ENCODE assay signal across 1 cellular context in genomic region chr10:132043861-132044695, GRCh38.
TF ChIP-seq lines count a peak whose summit lies in the region.

No MANE protein-coding gene starts in this region.

TF ChIP-seq in HepG2, 621 proteins besides CTCF, POLR2A, EP300 and RAD21 (continued from another document):
- TF ChIP-seq KLF13 (CRISPR knock-in tag; IDR thresholded peaks at IDR 0.05) (no peak), TFDP1 (CRISPR knock-in tag; IDR thresholded peaks at IDR 0.05; ENCODE audit: borderline replicate concordance) (no peak), JUNB (CRISPR knock-in tag; IDR thresholded peaks at IDR 0.05; ENCODE audit: borderline replicate concordance) (no peak), GATA4 (IDR thresholded peaks at IDR 0.05; ENCODE audit: borderline replicate concordance, low read depth) (no peak), ZNF382 (CRISPR knock-in tag; IDR thresholded peaks at IDR 0.05; ENCODE audit: borderline replicate concordance) (no peak), NFYC (CRISPR knock-in tag; IDR thresholded peaks at IDR 0.05) (no peak), KLF12 (CRISPR knock-in tag; IDR thresholded peaks at IDR 0.05; ENCODE audit: borderline replicate concordance) (no peak), ZC3H13 (CRISPR knock-in tag; IDR thresholded peaks at IDR 0.05) (no peak)
TF ChIP-seq in HepG2: peak in this region for 0.
